ENCODE assay signal across 1 cellular context in genomic region chr1:19949016-19949415, GRCh38.
TF ChIP-seq lines count a peak whose summit lies in the region.

No MANE protein-coding gene starts in this region.

TF ChIP-seq in GM23338, 12 proteins besides CTCF, POLR2A, EP300 and RAD21 (continued from another document):
- no peak for TF ChIP-seq ZNF462 (CRISPR knock-in tag; IDR thresholded peaks at IDR 0.05)
- TF ChIP-seq JUNB (IDR thresholded peaks at IDR 0.05; ENCODE audit: unreplicated experiment): no peak
- no peak for TF ChIP-seq ZNF331 (CRISPR knock-in tag; IDR thresholded peaks at IDR 0.05; ENCODE audit: low read depth)
- TF ChIP-seq ZNF114 (CRISPR knock-in tag; IDR thresholded peaks at IDR 0.05): no peak
- no peak for TF ChIP-seq REST (IDR thresholded peaks at IDR 0.05; ENCODE audit: unreplicated experiment)
- TF ChIP-seq NANOG (IDR thresholded peaks at IDR 0.05; ENCODE audit: borderline replicate concordance): no peak
- TF ChIP-seq POLR2AphosphoS5 (IDR thresholded peaks at IDR 0.05; ENCODE audit: low read depth): no peak
- no peak for TF ChIP-seq EZH2 (IDR thresholded peaks at IDR 0.05; ENCODE audit: low read depth, unreplicated experiment)
